ENCODE assay signal across 8 cellular contexts in genomic region chr3:57068437-57069089, GRCh38. TPM values are rescaled to one million over a fixed set of nuclear protein-coding genes. Genes with fewer than 3 reads are reported as not detected.
A peak's percentile ranks its signal among the peaks of the same experiment; 100 is the strongest.
DNase-seq lines count a peak whose midpoint lies in the region; ATAC-seq, FAIRE-seq and TF ChIP-seq lines count a peak whose summit lies in the region.

No MANE protein-coding gene starts in this region.

- no peak for TF ChIP-seq CTCF in GM12878 (IDR thresholded peaks at IDR 0.05 in 2 of 3, conservative IDR thresholded peaks at IDR 0.05 in 1 of 3; ENCODE audit: control insufficient read depth in 2 of 3, extremely low read depth in 1 of 3, insufficient read depth in 1 of 3, low read depth in 3 of 3, low read length in 3 of 3)

- SMC1A ChIA-PET in GM12878 (lab: Charles Lee; ENCODE audit: uncharacterized antibody, unreplicated experiment), result interaction anchor here (0.9 to 2.1 kb wide), 5 partner anchors 9 to 243 kb away, joined by 3 to 8 read pairs (median 3); no protein-coding TSS in a partner anchor

- 0% methylated on average over 8 of the region's 11 CpGs for WGBS in GM12878 (ENCODE audit: insufficient coverage, insufficient replicate concordance, low lambda C conversion rate, missing lambda C conversion rate)

- H3K27ac ChIP-seq in Karpas-422 (ENCODE audit: low read length) (peak overlapping the region; percentile 96), GM12878 (ENCODE audit: control insufficient read depth, insufficient read depth) (peak overlapping the region; percentile 8; the same call in 1 of the 2 replicates)

- no peak for TF ChIP-seq POLR2A in GM12878 (IDR thresholded peaks at IDR 0.05; ENCODE audit: low read depth, low read length)

- TF ChIP-seq RAD21 in GM12878 (IDR thresholded peaks at IDR 0.05; ENCODE audit: insufficient read depth, low read depth, low read length), result peak; percentile 13; the same call in 1 of the 2 replicates

- H4K20me1 ChIP-seq in Karpas-422 (ENCODE audit: insufficient read depth, low read depth, low read length) (no peaks in the 10 kb centered on the region), GM12878 (ENCODE audit: control insufficient read depth, insufficient read depth) (no peaks in the 10 kb centered on the region)

- TF ChIP-seq EP300 in GM12878 (IDR thresholded peaks at IDR 0.05; ENCODE audit: borderline replicate concordance in 1 of 2, control insufficient read depth in 1 of 2, low read depth in 2 of 2, low read length in 2 of 2), result peak; percentile 97 to 98

- in situ Hi-C loops in HAP-1 (cut with MboI; ENCODE audit: low sequenced_read_pairs) (no loop called here), GM12878 (cut with MboI) (no loop called here)

- H3K27me3 ChIP-seq in HAP-1 (ENCODE audit: low read depth) (no peaks in the 10 kb centered on the region), Karpas-422 (ENCODE audit: low read length) (no peaks in the 10 kb centered on the region), GM12878 (replicated peaks in 1 of 2; ENCODE audit: control insufficient read depth in 2 of 2, insufficient read depth in 2 of 2, low read length in 1 of 2) (no peaks in the 10 kb centered on the region)

- H3K36me3 ChIP-seq in HAP-1 (replicated peaks) (no peaks in the 10 kb centered on the region), Karpas-422 (ENCODE audit: insufficient read depth, low read length) (no peaks in the 10 kb centered on the region; the same call in 1 of the 2 replicates), GM12878 (ENCODE audit: control insufficient read depth in 2 of 2, insufficient read depth in 2 of 2, low read length in 1 of 2) (no peaks in the 10 kb centered on the region)

- H3K4me3 ChIP-seq in HAP-1, result no peak overlapping the region
- H3K4me3 ChIP-seq in Karpas-422 (ENCODE audit: low read length), result peak overlapping the region; percentile 21
- H3K4me3 ChIP-seq in GM12878, result no peak overlapping the region

- RAD21 ChIA-PET in GM12878 (lab: Charles Lee; ENCODE audit: unreplicated experiment), result interaction anchor here (0.7 to 1.3 kb wide), 5 partner anchors 34 to 718 kb away, joined by 3 to 4 read pairs (median 3); no protein-coding TSS in a partner anchor

- DNase-seq in HAP-1 (ENCODE audit: low spot score in 2 of 2) (peak; percentile 84 to 89), Karpas-422 (peak; percentile 99), GM12878 (ENCODE audit: low read depth, low spot score) (peak; percentile 95), medulla oblongata (ENCODE audit: extremely low spot score) (peak; percentile 49), NCI-H2029 (lab: John Stamatoyannopoulos, UW) (no peak), NCI-H526 (lab: John Stamatoyannopoulos, UW) (no peak)
- no peak for DNase-seq in stimulated activated naive CD4-positive, alpha-beta T cell treated with Interleukin-2 at 50 U/mL for 16 hours (lab: John Stamatoyannopoulos, UW)

- FAIRE-seq in GM12878 (lab: Jason Lieb, UNC), result peak; percentile 85

- H3K9me2 ChIP-seq in Karpas-422 (replicated peaks; ENCODE audit: insufficient read depth, low read length), result no peaks in the 10 kb centered on the region

- peak overlapping the region; percentile 65 for H3K4me2 ChIP-seq in Karpas-422 (ENCODE audit: low read depth, low read length, poor library complexity, severe bottlenecking)
- H3K4me2 ChIP-seq in GM12878 (ENCODE audit: control insufficient read depth, insufficient read depth), result peak overlapping the region; percentile 56

- peak; percentile 99 for ATAC-seq in GM18502 (IDR thresholded peaks at IDR 0.05; ENCODE audit: poor library complexity, unreplicated experiment)
- peak; percentile 97 for ATAC-seq in GM12878

- intact Hi-C loops in GM12878 (cut with micrococcal nuclease; ENCODE audit: unreplicated experiment), result loop anchor here (2.0 to 10.0 kb wide), 2 partner anchors 22 to 364 kb away; no protein-coding TSS in a partner anchor

- CTCF ChIA-PET in GM12878 (lab: Yijun Ruan, JAX), result interaction anchor here (1.2 to 6.4 kb wide), 3 partner anchors 9 to 80 kb away, joined by 3 to 29 read pairs (median 6); no protein-coding TSS in a partner anchor

- H3K9ac ChIP-seq in Karpas-422 (ENCODE audit: low read length) (peak overlapping the region; percentile 57), GM12878 (ENCODE audit: control insufficient read depth, insufficient read depth, low read length) (no peak overlapping the region)

- BruUV-seq in GM12878 (replicated peaks; lab: Mats Ljungman, UMichigan), result no TSS peak

- H3K79me2 ChIP-seq in Karpas-422 (ENCODE audit: low read length), result no peaks in the 10 kb centered on the region
- no peaks in the 10 kb centered on the region for H3K79me2 ChIP-seq in GM12878 (ENCODE audit: control insufficient read depth, insufficient read depth, low read length)

- H2AFZ ChIP-seq in Karpas-422 (ENCODE audit: low read length) (no peak overlapping the region), GM12878 (ENCODE audit: control insufficient read depth, low read depth, low read length) (peak overlapping the region; percentile 31; the same call in 1 of the 2 replicates)

- POLR2A ChIA-PET in GM12878 (lab: Charles Lee), result interaction anchor here (0.5 to 1.2 kb wide), 5 partner anchors 22 to 381 kb away, joined by 3 read pairs; no protein-coding TSS in a partner anchor

- H3K4me1 ChIP-seq in HAP-1, result peaks cover 15% of the 10 kb centered on the region
- peaks cover 68% of the 10 kb centered on the region for H3K4me1 ChIP-seq in Karpas-422 (ENCODE audit: low read length)
- peaks cover 4% of the 10 kb centered on the region for H3K4me1 ChIP-seq in GM12878 (ENCODE audit: control insufficient read depth, insufficient read depth, low read length)

- H3K9me3 ChIP-seq in HAP-1 (no peaks in the 10 kb centered on the region), Karpas-422 (ENCODE audit: low read length) (no peaks in the 10 kb centered on the region), GM12878 (replicated peaks; ENCODE audit: control insufficient read depth, insufficient read depth, low read length) (no peaks in the 10 kb centered on the region; the same call in 1 of the 3 replicates)

TF ChIP-seq in GM12878, 131 proteins besides CTCF, POLR2A, EP300 and RAD21 (continues in another document):
- TF ChIP-seq BHLHE40 (IDR thresholded peaks at IDR 0.05; ENCODE audit: borderline replicate concordance in 1 of 2, low read depth in 2 of 2, low read length in 1 of 2) (peak; percentile 89 to 91), IKZF2 (IDR thresholded peaks at IDR 0.05) (peak; percentile 98), KDM1A (IDR thresholded peaks at IDR 0.05; ENCODE audit: borderline replicate concordance) (no peak), FOXM1 (IDR thresholded peaks at IDR 0.05; ENCODE audit: low read depth, low read length) (peak; percentile 98)
- TF ChIP-seq, protein P1, sequence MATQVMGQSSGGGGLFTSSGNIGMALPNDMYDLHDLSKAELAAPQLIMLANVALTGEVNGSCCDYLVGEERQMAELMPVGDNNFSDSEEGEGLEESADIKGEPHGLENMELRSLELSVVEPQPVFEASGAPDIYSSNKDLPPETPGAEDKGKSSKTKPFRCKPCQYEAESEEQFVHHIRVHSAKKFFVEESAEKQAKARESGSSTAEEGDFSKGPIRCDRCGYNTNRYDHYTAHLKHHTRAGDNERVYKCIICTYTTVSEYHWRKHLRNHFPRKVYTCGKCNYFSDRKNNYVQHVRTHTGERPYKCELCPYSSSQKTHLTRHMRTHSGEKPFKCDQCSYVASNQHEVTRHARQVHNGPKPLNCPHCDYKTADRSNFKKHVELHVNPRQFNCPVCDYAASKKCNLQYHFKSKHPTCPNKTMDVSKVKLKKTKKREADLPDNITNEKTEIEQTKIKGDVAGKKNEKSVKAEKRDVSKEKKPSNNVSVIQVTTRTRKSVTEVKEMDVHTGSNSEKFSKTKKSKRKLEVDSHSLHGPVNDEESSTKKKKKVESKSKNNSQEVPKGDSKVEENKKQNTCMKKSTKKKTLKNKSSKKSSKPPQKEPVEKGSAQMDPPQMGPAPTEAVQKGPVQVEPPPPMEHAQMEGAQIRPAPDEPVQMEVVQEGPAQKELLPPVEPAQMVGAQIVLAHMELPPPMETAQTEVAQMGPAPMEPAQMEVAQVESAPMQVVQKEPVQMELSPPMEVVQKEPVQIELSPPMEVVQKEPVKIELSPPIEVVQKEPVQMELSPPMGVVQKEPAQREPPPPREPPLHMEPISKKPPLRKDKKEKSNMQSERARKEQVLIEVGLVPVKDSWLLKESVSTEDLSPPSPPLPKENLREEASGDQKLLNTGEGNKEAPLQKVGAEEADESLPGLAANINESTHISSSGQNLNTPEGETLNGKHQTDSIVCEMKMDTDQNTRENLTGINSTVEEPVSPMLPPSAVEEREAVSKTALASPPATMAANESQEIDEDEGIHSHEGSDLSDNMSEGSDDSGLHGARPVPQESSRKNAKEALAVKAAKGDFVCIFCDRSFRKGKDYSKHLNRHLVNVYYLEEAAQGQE (IDR thresholded peaks at IDR 0.05; ENCODE audit: low read depth, low read length), result no peak
- TF ChIP-seq, protein P2, sequence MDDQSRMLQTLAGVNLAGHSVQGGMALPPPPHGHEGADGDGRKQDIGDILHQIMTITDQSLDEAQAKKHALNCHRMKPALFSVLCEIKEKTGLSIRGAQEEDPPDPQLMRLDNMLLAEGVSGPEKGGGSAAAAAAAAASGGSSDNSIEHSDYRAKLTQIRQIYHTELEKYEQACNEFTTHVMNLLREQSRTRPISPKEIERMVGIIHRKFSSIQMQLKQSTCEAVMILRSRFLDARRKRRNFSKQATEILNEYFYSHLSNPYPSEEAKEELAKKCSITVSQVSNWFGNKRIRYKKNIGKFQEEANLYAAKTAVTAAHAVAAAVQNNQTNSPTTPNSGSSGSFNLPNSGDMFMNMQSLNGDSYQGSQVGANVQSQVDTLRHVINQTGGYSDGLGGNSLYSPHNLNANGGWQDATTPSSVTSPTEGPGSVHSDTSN (IDR thresholded peaks at IDR 0.05; ENCODE audit: insufficient replicate concordance, low read depth, low read length), result no peak

RNA-seq across cellular contexts. Expression of gene SPATA12, which starts 8.1 kb away (rescaled TPM):
- total RNA-seq in Karpas-422 (2014; rRNA removed; shearing (Covaris generic); ENCODE audit: low replicate concordance), result 3.2 and 3.9 TPM in 2 replicates
- not detected in 2 replicates for total RNA-seq in GM12878 (2013; cell fraction: nucleolus; rRNA removed)
- total RNA-seq in GM12878 (2014; rRNA removed) (0.34 and 0.82 TPM in 2 replicates), GM12878 (2014; rRNA removed; fragmentation: Illumina TruSeq; extraction: Trizol) (0.36 and 0.46 TPM in 2 replicates), GM12878 (2021) (0.29 and 0.38 TPM in 2 replicates)
- polyA plus RNA-seq in GM12878 (2011; ENCODE audit: low read depth), result not detected
- polyA plus RNA-seq in GM12878 (2011; rRNA removed) (0.03 TPM in 1 of 2 replicates, not detected in the other), GM12878 (2014; fragmentation: Illumina TruSeq; extraction: Trizol) (0.44 and 0.82 TPM in 2 replicates), GM12878 (2014; fragmentation: Nextera tagmentation; extraction: Ambion mirVana) (under 1 TPM; 0.51 to 0.69 TPM), GM12878 (2014; rRNA removed) (0.61 and 0.70 TPM in 2 replicates), GM12878 (2016; fragmentation: Nextera tagmentation; extraction: Ambion mirVana) (under 1 TPM; 0.25 to 0.32 TPM)
- 0.02 TPM in 1 of 2 replicates, not detected in the other for polyA plus RNA-seq in GM12878 (2011; cell fraction: cytosol; rRNA removed)
- not detected in 2 replicates for polyA plus RNA-seq in GM12878 (2011; cell fraction: nucleus; rRNA removed)
- not detected in 2 replicates for polyA plus RNA-seq in GM12878 (2012)
- polyA minus RNA-seq in GM12878 (2011; rRNA and poly(A)+ RNA removed), result not detected in 2 replicates
- polyA minus RNA-seq in GM12878 (2011; cell fraction: cytosol; rRNA and poly(A)+ RNA removed), result not detected in 2 replicates
- polyA minus RNA-seq in GM12878 (2011; cell fraction: nucleus; rRNA and poly(A)+ RNA removed), result not detected in 2 replicates

Comparison
In these comparisons a context has a peak if more than half of its experiments do, and no peak if none do; other contexts are left out.
1. DNase-seq: peak in HAP-1 (2 of 2), Karpas-422 (single experiment), GM12878 (single experiment) and medulla oblongata (single experiment); none in NCI-H2029 (single experiment), NCI-H526 (0 of 2) and stimulated activated naive CD4-positive, alpha-beta T cell treated with Interleukin-2 at 50 U/mL for 16 hours (single experiment).